Comparison of ENCODE assay signal across 8 cellular contexts in genomic region chr15:89647191-89647851, GRCh38. TPM values are rescaled to one million over a fixed set of nuclear protein-coding genes. Genes with fewer than 3 reads are reported as not detected.
A peak's percentile ranks its signal among the peaks of the same experiment; 100 is the strongest.
DNase-seq lines count a peak whose midpoint lies in the region; ATAC-seq and TF ChIP-seq lines count a peak whose summit lies in the region.

No MANE protein-coding gene starts in this region.

- no peaks in the 10 kb centered on the region for H3K36me3 Mint-ChIP-seq in CD8-positive, alpha-beta T cell

- no peak overlapping the region for H3K4me3 ChIP-seq in CD8-positive, alpha-beta T cell (ENCODE audit: low read depth, low read length)
- H3K4me3 ChIP-seq in gastroesophageal sphincter (no peak overlapping the region), ovary (no peak overlapping the region)

- CTCF ChIA-PET in CD8-positive, alpha-beta T cell (lab: Charles Lee), result interaction anchor here (0.6 to 1.2 kb wide), 3 partner anchors 15 to 437 kb away, joined by 3 to 5 read pairs (median 3); no protein-coding TSS in a partner anchor
- CTCF ChIA-PET in HEK293T (lab: Yijun Ruan, JAX), result interaction anchor here (0.6 to 1.8 kb wide), 8 partner anchors 10 to 937 kb away, joined by 3 to 12 read pairs (median 4); no protein-coding TSS in a partner anchor

- TF ChIP-seq POLR2A in gastroesophageal sphincter (IDR thresholded peaks at IDR 0.05) (no peak), ovary (IDR thresholded peaks at IDR 0.05) (no peak)

- H3K27ac Mint-ChIP-seq in CD8-positive, alpha-beta T cell, result no peak overlapping the region

- ATAC-seq in CD8-positive, alpha-beta T cell, result peak; percentile 34
- peak; percentile 78 for ATAC-seq in gastroesophageal sphincter

- H3K27me3 ChIP-seq in CD8-positive, alpha-beta T cell (ENCODE audit: insufficient read depth, low read length), result no peaks in the 10 kb centered on the region
- H3K27me3 ChIP-seq in gastroesophageal sphincter, result no peaks in the 10 kb centered on the region
- no peaks in the 10 kb centered on the region for H3K27me3 ChIP-seq in ovary

- H3K9me3 ChIP-seq in CD8-positive, alpha-beta T cell (ENCODE audit: low read length), result no peaks in the 10 kb centered on the region
- H3K9me3 ChIP-seq in gastroesophageal sphincter (no peaks in the 10 kb centered on the region), ovary (no peaks in the 10 kb centered on the region)

- H3K36me3 ChIP-seq in CD8-positive, alpha-beta T cell (ENCODE audit: insufficient read depth, low read length), result no peaks in the 10 kb centered on the region
- peaks cover 0 to 52% of the 10 kb centered on the region in 2 donors for H3K36me3 ChIP-seq in gastroesophageal sphincter
- H3K36me3 ChIP-seq in ovary, result no peaks in the 10 kb centered on the region

- no peak for TF ChIP-seq EP300 in gastroesophageal sphincter (IDR thresholded peaks at IDR 0.05)
- TF ChIP-seq EP300 in ovary (IDR thresholded peaks at IDR 0.05), result no peak

- TF ChIP-seq CTCF in CD8-positive, alpha-beta T cell (IDR thresholded peaks at IDR 0.05), result peak; percentile 63
- TF ChIP-seq CTCF in gastroesophageal sphincter (IDR thresholded peaks at IDR 0.05), result peak in 3 of 4 experiments; percentile 80 to 90 (median 81)
- peak; percentile 65 to 89 (median 75) for TF ChIP-seq CTCF in ovary (IDR thresholded peaks at IDR 0.05)

- peak in 6 of 7 experiments; percentile 22 to 70 (median 54) for DNase-seq in CD8-positive, alpha-beta T cell
- DNase-seq in HEK293T (ENCODE audit: extremely low spot score) (peak; percentile 93), SHP77 (lab: John Stamatoyannopoulos, UW) (peak; percentile 49 to 54), ovary (peak; percentile 66 to 86 (median 82)), ureter (ENCODE audit: low spot score) (peak; percentile 86), MV-4-11 (lab: John Stamatoyannopoulos, UW) (no peak)
- DNase-seq in activated effector memory CD4-positive, alpha-beta T cell treated with anti-CD3 and anti-CD28 coated beads, Interleukin-2, amount 50 U/mL, for 16 hours, result peak; percentile 88

- peaks cover 2% of the 10 kb centered on the region for H3K4me1 Mint-ChIP-seq in CD8-positive, alpha-beta T cell (ENCODE audit: low read depth)

- POLR2A ChIA-PET in CD8-positive, alpha-beta T cell (lab: Charles Lee), result no interaction called here
- POLR2A ChIA-PET in HEK293T (lab: Yijun Ruan, JAX), result interaction anchor here (1.5 to 2.4 kb wide), 2 partner anchors 18 to 103 kb away, joined by 6 to 8 read pairs; partner anchors contain the start of gene MESP1

- no peak overlapping the region for H3K27ac ChIP-seq in CD8-positive, alpha-beta T cell (ENCODE audit: low read depth, low read length)
- H3K27ac ChIP-seq in gastroesophageal sphincter (no peak overlapping the region), ovary (no peak overlapping the region)

- WGBS in gastroesophageal sphincter (ENCODE audit: low coverage in 1 of 2), 2 donors, result 44 to 67% methylated on average over 17 to 20 of the region's 25 CpGs
- 56 to 57% (median 57%) methylated on average over 25 of the region's 25 CpGs for WGBS in ovary, 3 donors

- peaks cover 4% of the 10 kb centered on the region for H3K27me3 Mint-ChIP-seq in CD8-positive, alpha-beta T cell (ENCODE audit: low read depth)

- intact Hi-C loops in CD8-positive, alpha-beta T cell (cut with DNase I, micrococcal nuclease), result no loop called here
- intact Hi-C loops in ovary (cut with DNase I), result loop anchor here in 3 of 4 donors (5.0 to 10.0 kb wide), 2 partner anchors 97 to 100 kb away; no protein-coding TSS in a partner anchor

- H3K4me3 Mint-ChIP-seq in CD8-positive, alpha-beta T cell, result no peak overlapping the region

- no peaks in the 10 kb centered on the region for H3K9me3 Mint-ChIP-seq in CD8-positive, alpha-beta T cell

- no peaks in the 10 kb centered on the region for H3K4me1 ChIP-seq in CD8-positive, alpha-beta T cell (ENCODE audit: insufficient read depth, low read length)
- peaks cover 0 to 10% (median 0%) of the 10 kb centered on the region in 3 donors for H3K4me1 ChIP-seq in gastroesophageal sphincter
- H3K4me1 ChIP-seq in ovary (ENCODE audit: insufficient read depth), result peaks cover 5% of the 10 kb centered on the region

TF ChIP-seq in HEK293T, 16 proteins besides CTCF, POLR2A, EP300 and RAD21:
- TF ChIP-seq NFRKB (IDR thresholded peaks at IDR 0.05), result no peak
- TF ChIP-seq SUZ12 (IDR thresholded peaks at IDR 0.05), result no peak
- TF ChIP-seq TARDBP (IDR thresholded peaks at IDR 0.05), result no peak
- TF ChIP-seq ZNF384 (IDR thresholded peaks at IDR 0.05), result no peak
- TF ChIP-seq, protein P1, sequence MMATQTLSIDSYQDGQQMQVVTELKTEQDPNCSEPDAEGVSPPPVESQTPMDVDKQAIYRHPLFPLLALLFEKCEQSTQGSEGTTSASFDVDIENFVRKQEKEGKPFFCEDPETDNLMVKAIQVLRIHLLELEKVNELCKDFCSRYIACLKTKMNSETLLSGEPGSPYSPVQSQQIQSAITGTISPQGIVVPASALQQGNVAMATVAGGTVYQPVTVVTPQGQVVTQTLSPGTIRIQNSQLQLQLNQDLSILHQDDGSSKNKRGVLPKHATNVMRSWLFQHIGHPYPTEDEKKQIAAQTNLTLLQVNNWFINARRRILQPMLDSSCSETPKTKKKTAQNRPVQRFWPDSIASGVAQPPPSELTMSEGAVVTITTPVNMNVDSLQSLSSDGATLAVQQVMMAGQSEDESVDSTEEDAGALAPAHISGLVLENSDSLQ (IDR thresholded peaks at IDR 0.05), result no peak
- TF ChIP-seq BHLHE40 (IDR thresholded peaks at IDR 0.05; ENCODE audit: borderline replicate concordance), result no peak
- no peak for TF ChIP-seq FOXA1 (IDR thresholded peaks at IDR 0.05)
- TF ChIP-seq LEF1 (IDR thresholded peaks at IDR 0.05; ENCODE audit: borderline replicate concordance), result no peak
- no peak for TF ChIP-seq L3MBTL2 (conservative IDR thresholded peaks at IDR 0.05)
- TF ChIP-seq ELF4 (IDR thresholded peaks at IDR 0.05), result no peak
- TF ChIP-seq HDGF (IDR thresholded peaks at IDR 0.05; ENCODE audit: borderline replicate concordance), result no peak
- no peak for TF ChIP-seq FOXM1 (IDR thresholded peaks at IDR 0.05; ENCODE audit: borderline replicate concordance)
- TF ChIP-seq CTBP1 (IDR thresholded peaks at IDR 0.05; ENCODE audit: borderline replicate concordance), result no peak
- no peak for TF ChIP-seq SP1 (IDR thresholded peaks at IDR 0.05)

RNA-seq across cellular contexts. Expression of gene KIF7, which starts 7.9 kb away (rescaled TPM):
- under 1 TPM; 0.39 to 0.54 TPM for total RNA-seq in CD8-positive, alpha-beta T cell
- total RNA-seq in gastroesophageal sphincter, result 10 to 100 TPM; 17.0 to 26.3 (median 18.3) TPM
- total RNA-seq in ovary, result 10 to 100 TPM in 6 of 7 donors, 1 to 10 TPM in 1; 4.3 to 16.3 (median 12.8) TPM
- 1 to 10 TPM; 1.5 to 9.0 TPM for polyA plus RNA-seq in ovary
- 11.2 TPM for total RNA-seq in ureter

RNA-seq across cellular contexts. Expression of gene PLIN1, which starts 31.8 kb away (rescaled TPM):
- total RNA-seq in CD8-positive, alpha-beta T cell, result not detected
- total RNA-seq in gastroesophageal sphincter, result 10 to 100 TPM in 1 of 4 donors, 1 to 10 TPM in 3; 1.2 to 22.2 (median 2.5) TPM
- total RNA-seq in ovary, result 1 to 10 TPM in 5 of 7 donors, under 1 TPM in 2; 0.82 to 4.6 (median 1.0) TPM
- polyA plus RNA-seq in ovary, result 1 to 10 TPM; 1.2 to 5.4 TPM
- 4.6 TPM for total RNA-seq in ureter

RNA-seq across cellular contexts. Expression of gene PEX11A, which starts 43.2 kb away (rescaled TPM):
- not detected for total RNA-seq in CD8-positive, alpha-beta T cell
- total RNA-seq in gastroesophageal sphincter, result 10 to 100 TPM; 11.6 to 17.6 (median 16.4) TPM
- total RNA-seq in ovary, result 10 to 100 TPM; 10.9 to 17.6 (median 12.3) TPM
- polyA plus RNA-seq in ovary, result 10 to 100 TPM; 12.6 to 15.0 TPM
- total RNA-seq in ureter, result 25.2 TPM

RNA-seq across cellular contexts. Expression of gene WDR93, which starts 43.3 kb away (rescaled TPM):
- total RNA-seq in CD8-positive, alpha-beta T cell, result not detected
- total RNA-seq in gastroesophageal sphincter (under 1 TPM in 1 of 4 donors, not detected in 3; 0.15 TPM), ovary (1 to 10 TPM in 1 of 7 donors, under 1 TPM in 5, not detected in 1; 0.23 to 3.2 (median 0.48) TPM), ureter (0.68 TPM)
- under 1 TPM; 0.24 to 0.33 TPM for polyA plus RNA-seq in ovary

Comparison
In these comparisons a context has a peak if more than half of its experiments do, and no peak if none do; other contexts are left out.
1. RNA of gene PEX11A, which starts 43.2 kb away (total RNA-seq): 25.2 TPM in ureter (single experiment), 11.6 to 17.6 TPM in gastroesophageal sphincter and 10.9 to 17.6 TPM in ovary; not detected in CD8-positive, alpha-beta T cell; every median in the first group is over 4 times any median in the second.
2. intact Hi-C loops: an anchor here in ovary (5.0 to 10.0 kb wide); none called in CD8-positive, alpha-beta T cell.
3. Peak in every context shown above with its lines, with median percentiles within 50 percentile points of each other: CTCF ChIP-seq.